ENCODE assay signal across 22 cellular contexts in the genomic region with DNA sequence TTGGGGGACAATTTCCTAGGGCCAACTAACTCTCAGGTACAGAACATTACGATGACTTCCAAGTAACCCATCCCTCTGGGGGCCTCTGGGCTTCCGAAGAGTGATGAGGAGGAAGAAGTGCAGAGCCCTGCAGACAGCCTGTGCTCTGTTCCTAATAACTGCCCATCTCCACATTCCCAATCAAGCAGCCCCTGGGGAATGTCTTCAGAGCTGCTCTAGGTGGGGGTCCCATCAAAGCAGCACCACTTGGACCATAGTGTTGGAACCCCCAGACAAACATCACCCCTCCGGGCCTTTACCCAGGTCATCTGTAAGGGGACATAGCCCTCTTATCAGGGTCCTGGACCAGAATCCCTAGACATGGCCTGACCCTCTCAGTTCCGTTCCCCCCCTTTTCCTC.
"Had no signal": no experiment of that assay in that cellular context is flagged by ENCODE, and none has a peak within 500 bp of the region (broad histone marks: within the 10 kb centered on the region; RNA-seq: fewer than 3 reads in every experiment).

No MANE protein-coding gene starts in this region.

- H3K4me3 Mint-ChIP-seq: IgD-negative memory B cell had no signal

- H3K36me3 Mint-ChIP-seq: IgD-negative memory B cell had no signal

- ATAC-seq: K562, SK-N-SH treated with all-trans-retinoic acid at 6 μM for 48 hours had no signal

- DNase-seq: Kasumi-1, MM.1S, NCI-H1092 treated with DMSO at 0.1 percent for 48 hours, NCI-H1436, NCI-H187, NCI-H2029, NCI-H2081 treated with DMSO at 0.1 percent for 48 hours, NCI-H2171, NCI-H226, NCI-H446, NCI-H510A, NCI-H524 treated with DMSO at 0.1 percent for 48 hours, NCI-H69, NCI-H774, SHP77 treated with DMSO at 0.1 percent for 48 hours, SJCRH30 had no signal

- H3K4me3 ChIP-seq: K562, SJCRH30 had no signal

- H3K36me3 ChIP-seq: SJCRH30 had no signal

- H3K4me1 Mint-ChIP-seq: IgD-negative memory B cell had no signal

- H3K9me3 ChIP-seq: SJCRH30 had no signal

- H3K27ac Mint-ChIP-seq: IgD-negative memory B cell had no signal

- H3K4me1 ChIP-seq: SJCRH30 had no signal

- H3K27ac ChIP-seq: HL-60, KMS-11, RWPE1, SJCRH30 had no signal
